Comparison of ENCODE assay signal across 8 cellular contexts in the genomic region with DNA sequence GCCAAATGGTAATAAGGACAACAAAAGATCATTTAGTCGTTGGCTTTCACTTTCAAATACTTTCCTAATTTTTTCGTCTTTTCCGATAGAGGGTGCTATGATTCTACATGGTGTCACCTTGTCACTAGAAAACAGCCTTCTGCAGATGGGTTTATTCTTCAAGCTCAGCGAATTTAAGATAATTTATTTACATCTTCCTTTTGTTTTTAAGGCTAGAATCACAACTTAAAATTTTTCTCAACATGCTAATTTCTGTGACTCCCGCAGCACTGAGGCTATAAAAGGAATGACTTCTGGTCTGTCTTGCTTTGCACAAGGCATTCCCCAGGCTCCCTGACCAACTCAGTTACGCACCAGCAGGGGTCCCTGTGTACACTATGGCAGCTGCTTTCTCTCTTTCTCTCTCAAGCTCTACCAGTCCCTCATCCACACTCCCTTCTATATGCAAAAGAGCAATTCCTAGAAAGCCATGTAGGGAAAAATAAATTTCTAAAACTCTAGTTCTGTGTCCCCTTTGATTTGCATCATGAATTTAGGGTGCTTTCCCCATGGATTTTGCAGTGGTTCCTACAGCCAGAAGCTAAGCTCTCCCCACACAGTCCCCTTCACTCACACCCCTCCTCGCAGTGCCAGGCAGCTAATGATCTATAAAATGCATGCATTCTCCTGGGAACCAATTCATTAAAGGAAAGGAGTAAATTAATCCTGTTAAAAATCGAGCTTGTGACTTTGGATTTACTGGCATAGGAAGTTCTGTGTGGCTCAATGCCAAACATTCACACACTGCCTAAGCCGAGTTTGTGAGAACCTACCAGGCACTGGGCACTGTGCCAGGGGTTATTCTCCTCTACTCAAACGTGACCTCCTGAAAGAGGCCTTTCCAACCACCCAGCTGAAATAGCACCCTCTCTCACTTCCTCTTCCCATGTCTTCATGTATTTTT.
A peak's percentile ranks its signal among the peaks of the same experiment; 100 is the strongest.
DNase-seq lines count a peak whose midpoint lies in the region; ATAC-seq and TF ChIP-seq lines count a peak whose summit lies in the region.

No MANE protein-coding gene starts in this region.

- peak; percentile 79 to 81 for DNase-seq in Caco-2
- DNase-seq in NCI-H2196 treated with DMSO at 0.1 percent for 48 hours (lab: John Stamatoyannopoulos, UW; ENCODE audit: unreplicated experiment), result peak; percentile 87
- DNase-seq in activated B cell treated with CpG ODN at 0.5 μM for 24 hours, result no peak
- DNase-seq in endothelial cell (ENCODE audit: low spot score), result peak; percentile 66
- DNase-seq in mesendoderm, result peak; percentile 89
- DNase-seq in superior temporal gyrus (ENCODE audit: extremely low spot score), result peak; percentile 83

- H2AK5ac ChIP-seq in mesendoderm (ENCODE audit: low read length), result no peak overlapping the region

- intact Hi-C loops in Caco-2 (cut with micrococcal nuclease; ENCODE audit: unreplicated experiment) (loop anchor here (1.0 kb wide), 6 partner anchors 40 to 117 kb away; no protein-coding TSS in a partner anchor), activated B cell treated with CpG ODN at 0.5 μM for 24 hours (cut with micrococcal nuclease) (loop anchor here (1.0 to 5.0 kb wide), 4 partner anchors 79 to 412 kb away; a partner anchor contains a TSS)

- no CpG with 5 or more reads among the region's 10 CpGs for WGBS in mesendoderm (ENCODE audit: extremely low coverage, insufficient coverage, low lambda C conversion rate)

- POLR2A ChIA-PET in Caco-2 (lab: Charles Lee), result no interaction called here
- POLR2A ChIA-PET in activated B cell treated with CpG ODN at 0.5 μM for 24 hours (lab: Charles Lee), result no interaction called here

- H3K4me1 ChIP-seq in Caco-2, result peaks cover 5% of the 10 kb centered on the region; the same call in 1 of the 2 replicates
- no peaks in the 10 kb centered on the region for H3K4me1 ChIP-seq in mesendoderm (ENCODE audit: control insufficient read depth, low read depth, low read length)

- H3K4ac ChIP-seq in mesendoderm (ENCODE audit: low read depth, low read length), result no peak overlapping the region

- H3K4me3 ChIP-seq in Caco-2 (ENCODE audit: low read depth, low read length) (peak overlapping the region; percentile 8; the same call in 1 of the 2 replicates), mesendoderm (ENCODE audit: low read length) (no peak overlapping the region)

- CTCF ChIA-PET in Caco-2 (lab: Charles Lee), result interaction anchor here (0.6 to 2.1 kb wide), 10 partner anchors 9 to 119 kb away, joined by 3 to 34 read pairs (median 6); a partner anchor contains a TSS
- CTCF ChIA-PET in activated B cell treated with CpG ODN at 0.5 μM for 24 hours (lab: Charles Lee), result interaction anchor here (1.0 to 1.1 kb wide), 3 partner anchors 105 to 413 kb away, joined by 3 to 4 read pairs (median 4); no protein-coding TSS in a partner anchor

- H3K27ac Mint-ChIP-seq in Caco-2 (ENCODE audit: unreplicated experiment) (no peak overlapping the region), activated B cell treated with CpG ODN at 0.5 μM for 24 hours (no peak overlapping the region), endothelial cell (ENCODE audit: unreplicated experiment) (no peak overlapping the region)

- no peak overlapping the region for H3K27ac ChIP-seq in mesendoderm (ENCODE audit: low read depth, low read length)

- no peaks in the 10 kb centered on the region for H3K9me3 ChIP-seq in Caco-2

- H3K27me3 ChIP-seq in Caco-2 (replicated peaks; ENCODE audit: control insufficient read depth, insufficient read depth, low read length), result no peaks in the 10 kb centered on the region
- no peaks in the 10 kb centered on the region for H3K27me3 ChIP-seq in mesendoderm (ENCODE audit: insufficient read depth, low read length, poor library complexity)

- no peak overlapping the region for H4K8ac ChIP-seq in mesendoderm (ENCODE audit: low read depth, low read length)

- H3K4me1 Mint-ChIP-seq in Caco-2 (ENCODE audit: low read depth, unreplicated experiment) (no peaks in the 10 kb centered on the region), activated B cell treated with CpG ODN at 0.5 μM for 24 hours (no peaks in the 10 kb centered on the region), endothelial cell (ENCODE audit: unreplicated experiment) (no peaks in the 10 kb centered on the region)

- H3K27me3 Mint-ChIP-seq in Caco-2 (ENCODE audit: insufficient read depth, unreplicated experiment) (no peaks in the 10 kb centered on the region), activated B cell treated with CpG ODN at 0.5 μM for 24 hours (peaks cover 6% of the 10 kb centered on the region), endothelial cell (ENCODE audit: unreplicated experiment) (peaks cover 2% of the 10 kb centered on the region)

- ATAC-seq in GM19395 (IDR thresholded peaks at IDR 0.05; ENCODE audit: unreplicated experiment), result peak; percentile 86
- ATAC-seq in HG03432 (IDR thresholded peaks at IDR 0.05; ENCODE audit: unreplicated experiment), result peak; percentile 91
- ATAC-seq in activated B cell treated with CpG ODN at 0.5 μM for 24 hours (ENCODE audit: low read depth), result peak; percentile 40

- H3K4me2 ChIP-seq in mesendoderm (ENCODE audit: low read length), result no peak overlapping the region

- no peak overlapping the region for H2BK5ac ChIP-seq in mesendoderm (ENCODE audit: low read length)

- H3K36me3 ChIP-seq in Caco-2 (ENCODE audit: control insufficient read depth, insufficient read depth, low read length) (no peaks in the 10 kb centered on the region; the same call in none of the 2 replicates), mesendoderm (ENCODE audit: control insufficient read depth, insufficient read depth, low read length) (no peaks in the 10 kb centered on the region)

- H2BK15ac ChIP-seq in mesendoderm (replicated peaks; ENCODE audit: low read depth), result no peak overlapping the region

- H4K5ac ChIP-seq in mesendoderm (ENCODE audit: low read length), result no peak overlapping the region

- no TSS peak for BruUV-seq in Caco-2 (replicated peaks; lab: Mats Ljungman, UMichigan)

- H3K36me3 Mint-ChIP-seq in Caco-2 (ENCODE audit: insufficient read depth, unreplicated experiment) (peaks cover 28% of the 10 kb centered on the region), activated B cell treated with CpG ODN at 0.5 μM for 24 hours (ENCODE audit: low read depth) (no peaks in the 10 kb centered on the region), endothelial cell (ENCODE audit: low read depth, unreplicated experiment) (no peaks in the 10 kb centered on the region)

- no peak overlapping the region for H2BK120ac ChIP-seq in mesendoderm (ENCODE audit: low read depth, low read length)

- H3K23ac ChIP-seq in mesendoderm (ENCODE audit: low read length), result no peak overlapping the region

- TF ChIP-seq CTCF in Caco-2 (IDR thresholded peaks at IDR 0.05; ENCODE audit: insufficient read depth in 1 of 2, low read depth in 1 of 2, low read length in 1 of 2, severe bottlenecking in 1 of 2, unreplicated experiment in 1 of 2), result peak; percentile 85
- no peak for TF ChIP-seq CTCF in activated B cell treated with CpG ODN at 0.5 μM for 24 hours (IDR thresholded peaks at IDR 0.05)
- peak; percentile 63 for TF ChIP-seq CTCF in endothelial cell (IDR thresholded peaks at IDR 0.05; ENCODE audit: unreplicated experiment)

- H3K4me3 Mint-ChIP-seq in Caco-2 (ENCODE audit: unreplicated experiment) (no peak overlapping the region), activated B cell treated with CpG ODN at 0.5 μM for 24 hours (no peak overlapping the region), endothelial cell (ENCODE audit: unreplicated experiment) (no peak overlapping the region)

- no peaks in the 10 kb centered on the region for H3K79me2 ChIP-seq in mesendoderm (ENCODE audit: control insufficient read depth, insufficient read depth, low read length)

- H3K9me3 Mint-ChIP-seq in Caco-2 (ENCODE audit: unreplicated experiment) (no peaks in the 10 kb centered on the region), activated B cell treated with CpG ODN at 0.5 μM for 24 hours (no peaks in the 10 kb centered on the region), endothelial cell (ENCODE audit: unreplicated experiment) (no peaks in the 10 kb centered on the region)

- no peak overlapping the region for H3K18ac ChIP-seq in mesendoderm (ENCODE audit: low read length)

- no peak overlapping the region for H3K56ac ChIP-seq in mesendoderm (ENCODE audit: low read length)

- H3K79me1 ChIP-seq in mesendoderm (ENCODE audit: low read length), result no peaks in the 10 kb centered on the region

- H3K9ac ChIP-seq in mesendoderm (ENCODE audit: low read length), result no peak overlapping the region

Comparison
In these comparisons a context has a peak if more than half of its experiments do, and no peak if none do; other contexts are left out.
1. ATAC-seq: peak in every context shown above with its lines; median percentile 91 in HG03432; 86 in GM19395; 40 in activated B cell treated with CpG ODN at 0.5 μM for 24 hours.